Comparison of ENCODE assay signal across 19 cellular contexts in genomic region chrX:13047752-13048151, GRCh38. TPM values are rescaled to one million over a fixed set of nuclear protein-coding genes. Genes with fewer than 3 reads are reported as not detected.
"Had no signal": no experiment of that assay in that cellular context is flagged by ENCODE, and none has a peak within 500 bp of the region (broad histone marks: within the 10 kb centered on the region; RNA-seq: fewer than 3 reads in every experiment).

No MANE protein-coding gene starts in this region.

- H3K27me3 Mint-ChIP-seq: brain, type B pancreatic cell had no signal

- H3K27me3 ChIP-seq: SJSA1 had no signal

- H3K27ac ChIP-seq: lower lobe of right lung, SJSA1, VCaP had no signal

- ATAC-seq: lower lobe of right lung, right cardiac atrium had no signal

- DNase-seq: activated gamma-delta T cell; activated T-cell treated with anti-CD3 and anti-CD28 coated beads, Interleukin-2, amount 50 U/mL, for 1 hour; cerebellar nuclear complex; immature natural killer cell; lower lobe of right lung; midbrain; nucleus accumbens; right cardiac atrium; stimulated activated CD4-positive, alpha-beta T cell treated with anti-CD3 and anti-CD28 coated beads, Interleukin-1b, Interleukin-23, amount 100 ng/mL, for 48 hours; stimulated activated naive CD4-positive, alpha-beta T cell; SW 1271; T1000 had no signal

- H3K36me3 Mint-ChIP-seq: immature natural killer cell had no signal

- H3K4me3 Mint-ChIP-seq: brain, type B pancreatic cell had no signal

- H3K4me3 ChIP-seq: lower lobe of right lung, SJSA1, smooth muscle cell had no signal

- H3K9me3 ChIP-seq: lower lobe of right lung, SJSA1 had no signal

- H3K27ac Mint-ChIP-seq: type B pancreatic cell had no signal

- H3K36me3 ChIP-seq: lower lobe of right lung, SJSA1 had no signal

- H3K4me2 ChIP-seq: smooth muscle cell had no signal

RNA-seq across cellular contexts. Expression of gene FAM9C, which starts 3.3 kb away (rescaled TPM):
- total RNA-seq: dermis microvascular lymphatic vessel endothelial cell, lower lobe of right lung, right cardiac atrium, SJSA1, smooth muscle cell had no signal
- polyA plus RNA-seq: esophagus, immature natural killer cell, smooth muscle cell had no signal
